1 cellular context compared by ENCODE assay signal in the genomic region with DNA sequence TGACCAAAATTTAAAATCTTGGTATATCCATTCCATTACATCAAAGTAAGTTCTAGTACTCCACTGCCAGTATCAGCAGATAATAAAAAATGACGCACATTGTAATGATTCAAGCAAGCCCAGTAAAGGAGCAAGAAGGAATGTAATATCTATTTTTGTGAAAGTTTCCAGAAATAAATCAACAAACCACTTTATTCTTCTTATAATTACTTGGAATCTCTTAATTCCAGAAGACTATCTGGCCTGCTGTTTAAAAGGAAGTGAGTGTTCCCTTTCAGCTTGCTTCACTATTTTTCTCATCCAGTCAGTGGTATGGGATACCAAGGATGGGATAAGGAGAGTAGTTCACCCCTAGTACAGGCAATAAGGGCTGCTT.
TF ChIP-seq lines count a peak whose summit lies in the region.

No MANE protein-coding gene starts in this region.

TF ChIP-seq in GM23338, 12 proteins besides CTCF, POLR2A, EP300 and RAD21:
- TF ChIP-seq, protein P1, sequence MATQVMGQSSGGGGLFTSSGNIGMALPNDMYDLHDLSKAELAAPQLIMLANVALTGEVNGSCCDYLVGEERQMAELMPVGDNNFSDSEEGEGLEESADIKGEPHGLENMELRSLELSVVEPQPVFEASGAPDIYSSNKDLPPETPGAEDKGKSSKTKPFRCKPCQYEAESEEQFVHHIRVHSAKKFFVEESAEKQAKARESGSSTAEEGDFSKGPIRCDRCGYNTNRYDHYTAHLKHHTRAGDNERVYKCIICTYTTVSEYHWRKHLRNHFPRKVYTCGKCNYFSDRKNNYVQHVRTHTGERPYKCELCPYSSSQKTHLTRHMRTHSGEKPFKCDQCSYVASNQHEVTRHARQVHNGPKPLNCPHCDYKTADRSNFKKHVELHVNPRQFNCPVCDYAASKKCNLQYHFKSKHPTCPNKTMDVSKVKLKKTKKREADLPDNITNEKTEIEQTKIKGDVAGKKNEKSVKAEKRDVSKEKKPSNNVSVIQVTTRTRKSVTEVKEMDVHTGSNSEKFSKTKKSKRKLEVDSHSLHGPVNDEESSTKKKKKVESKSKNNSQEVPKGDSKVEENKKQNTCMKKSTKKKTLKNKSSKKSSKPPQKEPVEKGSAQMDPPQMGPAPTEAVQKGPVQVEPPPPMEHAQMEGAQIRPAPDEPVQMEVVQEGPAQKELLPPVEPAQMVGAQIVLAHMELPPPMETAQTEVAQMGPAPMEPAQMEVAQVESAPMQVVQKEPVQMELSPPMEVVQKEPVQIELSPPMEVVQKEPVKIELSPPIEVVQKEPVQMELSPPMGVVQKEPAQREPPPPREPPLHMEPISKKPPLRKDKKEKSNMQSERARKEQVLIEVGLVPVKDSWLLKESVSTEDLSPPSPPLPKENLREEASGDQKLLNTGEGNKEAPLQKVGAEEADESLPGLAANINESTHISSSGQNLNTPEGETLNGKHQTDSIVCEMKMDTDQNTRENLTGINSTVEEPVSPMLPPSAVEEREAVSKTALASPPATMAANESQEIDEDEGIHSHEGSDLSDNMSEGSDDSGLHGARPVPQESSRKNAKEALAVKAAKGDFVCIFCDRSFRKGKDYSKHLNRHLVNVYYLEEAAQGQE (IDR thresholded peaks at IDR 0.05; ENCODE audit: unreplicated experiment), result no peak
- TF ChIP-seq STAT1 (IDR thresholded peaks at IDR 0.05; ENCODE audit: unreplicated experiment), result no peak
- TF ChIP-seq, protein P2, sequence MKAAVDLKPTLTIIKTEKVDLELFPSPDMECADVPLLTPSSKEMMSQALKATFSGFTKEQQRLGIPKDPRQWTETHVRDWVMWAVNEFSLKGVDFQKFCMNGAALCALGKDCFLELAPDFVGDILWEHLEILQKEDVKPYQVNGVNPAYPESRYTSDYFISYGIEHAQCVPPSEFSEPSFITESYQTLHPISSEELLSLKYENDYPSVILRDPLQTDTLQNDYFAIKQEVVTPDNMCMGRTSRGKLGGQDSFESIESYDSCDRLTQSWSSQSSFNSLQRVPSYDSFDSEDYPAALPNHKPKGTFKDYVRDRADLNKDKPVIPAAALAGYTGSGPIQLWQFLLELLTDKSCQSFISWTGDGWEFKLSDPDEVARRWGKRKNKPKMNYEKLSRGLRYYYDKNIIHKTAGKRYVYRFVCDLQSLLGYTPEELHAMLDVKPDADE (IDR thresholded peaks at IDR 0.05), result no peak
- no peak for TF ChIP-seq POLR2AphosphoS5 (IDR thresholded peaks at IDR 0.05; ENCODE audit: low read depth)
- no peak for TF ChIP-seq ZNF114 (CRISPR knock-in tag; IDR thresholded peaks at IDR 0.05)
- no peak for TF ChIP-seq JUNB (IDR thresholded peaks at IDR 0.05; ENCODE audit: unreplicated experiment)
- no peak for TF ChIP-seq NANOG (IDR thresholded peaks at IDR 0.05; ENCODE audit: borderline replicate concordance)
